Comparison of ENCODE assay signal across 1 cellular context in the genomic region with DNA sequence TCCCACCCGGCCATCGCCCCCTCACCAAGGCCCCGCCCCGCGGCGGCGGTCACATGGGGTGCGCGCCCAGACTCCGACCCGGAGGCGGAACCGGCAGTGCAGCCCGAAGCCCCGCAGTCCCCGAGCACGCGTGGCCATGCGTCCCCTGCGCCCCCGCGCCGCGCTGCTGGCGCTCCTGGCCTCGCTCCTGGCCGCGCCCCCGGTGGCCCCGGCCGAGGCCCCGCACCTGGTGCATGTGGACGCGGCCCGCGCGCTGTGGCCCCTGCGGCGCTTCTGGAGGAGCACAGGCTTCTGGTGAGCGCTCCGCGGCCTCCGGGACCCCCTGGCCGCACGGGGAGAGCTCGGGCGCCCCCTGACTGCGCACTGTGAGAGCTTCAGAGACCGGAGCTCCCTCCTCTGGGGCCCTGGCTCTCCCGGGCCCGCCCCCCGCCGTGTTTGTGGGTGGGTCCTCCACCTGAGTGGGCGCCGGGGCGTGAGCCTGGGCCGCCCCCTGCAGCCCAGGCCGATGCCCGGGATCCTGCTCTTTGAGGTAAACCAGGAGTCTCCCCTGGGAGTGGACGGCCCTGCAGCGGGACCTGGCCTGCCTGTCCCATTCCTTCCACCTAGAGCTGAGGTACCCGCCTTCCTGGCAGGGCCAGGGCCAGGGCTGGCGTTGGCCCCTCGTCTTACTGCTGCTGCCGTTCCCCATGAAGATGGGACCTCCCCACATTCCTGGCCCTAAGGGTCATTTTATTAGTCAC.
TF ChIP-seq lines count a peak whose summit lies in the region.

TSS of gene IDUA (plus strand) at position 96 of the 740 bp plus-strand sequence. CDS start at position 137, 41 bp downstream.

TF ChIP-seq in K562, 482 proteins besides CTCF, POLR2A, EP300 and RAD21 (continued from another document):
- TF ChIP-seq ID3 (CRISPR knock-in tag; IDR thresholded peaks at IDR 0.05) (no peak), ID3 (tag; IDR thresholded peaks at IDR 0.05) (peak; percentile 62; the same call in 1 of the 2 replicates), ETV6 (IDR thresholded peaks at IDR 0.05; ENCODE audit: borderline replicate concordance in 1 of 2, low read depth in 2 of 2, low read length in 1 of 2) (no peak), ETV6 (CRISPR knock-in tag; IDR thresholded peaks at IDR 0.05; ENCODE audit: borderline replicate concordance) (no peak), SAFB (IDR thresholded peaks at IDR 0.05; ENCODE audit: borderline replicate concordance, low read depth, low read length) (peak; percentile 99), ZNF408 (CRISPR knock-in tag; IDR thresholded peaks at IDR 0.05; ENCODE audit: low read depth) (no peak), POLR2AphosphoS5 (IDR thresholded peaks at IDR 0.05; ENCODE audit: control insufficient read depth, insufficient read depth, low read depth, low read length) (peak; percentile 68), ZBTB9 (CRISPR knock-in tag; IDR thresholded peaks at IDR 0.05) (0 out of 2 replicates have a peak, but pooled peaks have one; percentile 46), ETV5 (CRISPR knock-in tag; IDR thresholded peaks at IDR 0.05; ENCODE audit: low read depth) (peak; percentile 56; the same call in 1 of the 2 replicates), CAMTA2 (CRISPR knock-in tag; conservative IDR thresholded peaks at IDR 0.05) (0 out of 2 replicates have a peak, but pooled peaks have one; percentile 70), KDM1A (IDR thresholded peaks at IDR 0.05) (no peak), STAT5B (CRISPR knock-in tag; IDR thresholded peaks at IDR 0.05) (no peak), HNRNPLL (IDR thresholded peaks at IDR 0.05; ENCODE audit: low read depth, low read length, poor library complexity, severe bottlenecking) (peak; percentile 65), AFF4 (CRISPR knock-in tag; IDR thresholded peaks at IDR 0.05) (0 out of 2 replicates have a peak, but pooled peaks have one; percentile 58), MEF2A (IDR thresholded peaks at IDR 0.05; ENCODE audit: control insufficient read depth, low read depth, low read length) (no peak)
